9 cellular contexts compared by ENCODE assay signal in the genomic region with DNA sequence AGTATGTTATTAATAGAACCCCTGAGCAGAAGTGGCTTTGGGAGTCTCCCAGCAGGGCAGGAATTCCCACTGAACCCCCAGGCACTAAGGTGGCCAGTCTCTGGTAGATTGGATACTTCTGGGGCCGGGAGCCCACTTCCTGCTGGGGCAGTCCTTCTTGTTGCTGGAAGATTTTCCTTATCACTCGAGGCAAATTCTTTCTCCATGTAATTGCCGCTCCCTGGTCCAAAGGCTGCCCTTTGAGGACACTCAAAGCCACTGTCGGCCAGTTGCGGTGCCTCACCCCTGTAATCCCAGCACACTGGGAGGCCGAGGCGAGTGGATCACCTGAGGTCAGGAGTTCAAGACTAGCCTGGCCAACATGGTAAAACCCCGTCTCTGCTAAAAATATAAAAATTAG. TPM values are rescaled to one million over a fixed set of nuclear protein-coding genes. Genes with fewer than 3 reads are reported as not detected.
A peak's percentile ranks its signal among the peaks of the same experiment; 100 is the strongest.
DNase-seq lines count a peak whose midpoint lies in the region; ATAC-seq and TF ChIP-seq lines count a peak whose summit lies in the region.
"Had no signal": no experiment of that assay in that cellular context is flagged by ENCODE, and none has a peak within 500 bp of the region (broad histone marks: within the 10 kb centered on the region; RNA-seq: fewer than 3 reads in every experiment).

No MANE protein-coding gene starts in this region.

- ATAC-seq in HG03095 (IDR thresholded peaks at IDR 0.05; ENCODE audit: unreplicated experiment) (no peak), HG03571 (IDR thresholded peaks at IDR 0.05; ENCODE audit: unreplicated experiment) (no peak), HG03442 (IDR thresholded peaks at IDR 0.05; ENCODE audit: unreplicated experiment) (no peak)

- peak overlapping the region in 1 of 7 donors; percentile 44 for H3K4me3 Mint-ChIP-seq in CD8-positive, alpha-beta memory T cell

- H3K4me1 Mint-ChIP-seq in CD8-positive, alpha-beta memory T cell, result peaks cover 38 to 55% (median 41%) of the 10 kb centered on the region in 3 donors

- no peaks in the 10 kb centered on the region for H4K20me1 ChIP-seq in fibroblast of lung (ENCODE audit: control insufficient read depth, extremely low read depth, insufficient read depth, low read length)

- H3K27me3 Mint-ChIP-seq in CD8-positive, alpha-beta memory T cell, result no peaks in the 10 kb centered on the region

- no peaks in the 10 kb centered on the region for H3K36me3 Mint-ChIP-seq in CD8-positive, alpha-beta memory T cell

- no peak overlapping the region for H3K27ac ChIP-seq in CD8-positive, alpha-beta memory T cell (ENCODE audit: low read depth, low read length)
- H3K27ac ChIP-seq in SJCRH30 (peak overlapping the region; percentile 26), fibroblast of lung (ENCODE audit: insufficient read depth, low read length) (peak overlapping the region; percentile 91)

- peak overlapping the region in 7 of 8 donors; percentile 47 to 91 (median 64) for H3K27ac Mint-ChIP-seq in CD8-positive, alpha-beta memory T cell

- H2AFZ ChIP-seq in fibroblast of lung (ENCODE audit: low read length), result no peak overlapping the region

- peaks cover 52% of the 10 kb centered on the region for H3K4me1 ChIP-seq in CD8-positive, alpha-beta memory T cell (ENCODE audit: insufficient read depth, low read length)
- H3K4me1 ChIP-seq in SJCRH30, result peaks cover 24% of the 10 kb centered on the region
- peaks cover 22% of the 10 kb centered on the region for H3K4me1 ChIP-seq in fibroblast of lung (ENCODE audit: control insufficient read depth, extremely low read depth, insufficient read depth, low read length)
- peaks cover 33% of the 10 kb centered on the region for H3K4me1 ChIP-seq in skeletal muscle satellite cell (ENCODE audit: control insufficient read depth, insufficient read depth, low read length)

- no peak overlapping the region for H3K4me3 ChIP-seq in CD8-positive, alpha-beta memory T cell (ENCODE audit: low read length)
- no peak overlapping the region; the same call in 1 of the 2 replicates for H3K4me3 ChIP-seq in SJCRH30
- no peak overlapping the region for H3K4me3 ChIP-seq in fibroblast of lung (replicated peaks in 1 of 4; ENCODE audit: control extremely low read depth in 1 of 4, insufficient read depth in 1 of 4, low read depth in 3 of 4, low read length in 4 of 4)
- no peak overlapping the region for H3K4me3 ChIP-seq in skeletal muscle satellite cell (ENCODE audit: low read length)

- peak overlapping the region; percentile 16 for H3K9ac ChIP-seq in fibroblast of lung (ENCODE audit: insufficient read depth, low read length)
- peak overlapping the region; percentile 62 for H3K9ac ChIP-seq in skeletal muscle satellite cell (ENCODE audit: low read depth, low read length)

- no peaks in the 10 kb centered on the region for H3K27me3 ChIP-seq in CD8-positive, alpha-beta memory T cell (ENCODE audit: insufficient read depth, low read length, poor library complexity, severe bottlenecking)
- H3K27me3 ChIP-seq in SJCRH30, result no peaks in the 10 kb centered on the region
- H3K27me3 ChIP-seq in fibroblast of lung (ENCODE audit: control insufficient read depth, insufficient read depth, low read length), result no peaks in the 10 kb centered on the region
- H3K27me3 ChIP-seq in skeletal muscle satellite cell (ENCODE audit: control insufficient read depth, insufficient read depth, low read length), result no peaks in the 10 kb centered on the region

- no peaks in the 10 kb centered on the region for H3K79me2 ChIP-seq in fibroblast of lung (ENCODE audit: control insufficient read depth, insufficient read depth, low read length)

- H3K9me3 Mint-ChIP-seq in CD8-positive, alpha-beta memory T cell, result no peaks in the 10 kb centered on the region

- POLR2A ChIA-PET in CD8-positive, alpha-beta memory T cell (lab: Charles Lee), result interaction anchor here (0.6 kb wide), 1 partner anchor 14 kb away, joined by 5 read pairs; no protein-coding TSS in a partner anchor

- no peaks in the 10 kb centered on the region for H3K9me3 ChIP-seq in CD8-positive, alpha-beta memory T cell (ENCODE audit: low read length)
- no peaks in the 10 kb centered on the region; the same call in 1 of the 2 replicates for H3K9me3 ChIP-seq in SJCRH30 (replicated peaks)
- no peaks in the 10 kb centered on the region for H3K9me3 ChIP-seq in fibroblast of lung (ENCODE audit: control insufficient read depth, insufficient read depth, low read depth, low read length)
- no peaks in the 10 kb centered on the region for H3K9me3 ChIP-seq in skeletal muscle satellite cell (replicated peaks; ENCODE audit: low read length)

- TF ChIP-seq CTCF in fibroblast of lung (conservative IDR thresholded peaks at IDR 0.05 in 1 of 2, IDR thresholded peaks at IDR 0.05 in 1 of 2; ENCODE audit: low read depth in 1 of 2, low read length in 2 of 2), result no peak

- CTCF ChIA-PET in CD8-positive, alpha-beta memory T cell (lab: Charles Lee), result interaction anchor here (1.2 to 3.6 kb wide), 2 partner anchors 17 to 19 kb away, joined by 3 to 13 read pairs; no protein-coding TSS in a partner anchor

- no peaks in the 10 kb centered on the region for H3K36me3 ChIP-seq in CD8-positive, alpha-beta memory T cell (ENCODE audit: insufficient read depth, low read length)
- no peaks in the 10 kb centered on the region for H3K36me3 ChIP-seq in SJCRH30
- peaks cover 2% of the 10 kb centered on the region for H3K36me3 ChIP-seq in fibroblast of lung (ENCODE audit: control insufficient read depth, insufficient read depth, low read length)
- no peaks in the 10 kb centered on the region for H3K36me3 ChIP-seq in skeletal muscle satellite cell (ENCODE audit: insufficient read depth, low read length)

- no peak for DNase-seq in CD8-positive, alpha-beta memory T cell
- DNase-seq in SJCRH30 (peak in 1 of 2 experiments; percentile 38), fibroblast of lung (ENCODE audit: low read depth in 2 of 2) (no peak), GF-D8 (lab: John Stamatoyannopoulos, UW) (no peak)
- DNase-seq: NCI-H2227 treated with DMSO at 0.1 percent for 48 hours had no signal

- peak overlapping the region; percentile 51 for H3K4me2 ChIP-seq in fibroblast of lung (ENCODE audit: extremely low read depth, insufficient read depth, low read length)
- peak overlapping the region; percentile 15 for H3K4me2 ChIP-seq in skeletal muscle satellite cell (ENCODE audit: low read length)

RNA-seq across cellular contexts. Expression of a gene that starts 22.6 kb away (rescaled TPM):
- 100 to 1,000 TPM; 169 to 174 TPM for total RNA-seq in CD8-positive, alpha-beta memory T cell
- 164 TPM for polyA plus RNA-seq in CD8-positive, alpha-beta memory T cell
- total RNA-seq in SJCRH30 (2014; rRNA removed; shearing (Covaris generic)), result 6.8 and 7.0 TPM in 2 replicates
- total RNA-seq in fibroblast of lung, result 23.9 and 24.8 TPM in 2 replicates
- 14.8 and 27.5 TPM in 2 replicates for polyA plus RNA-seq in fibroblast of lung
- polyA plus RNA-seq in fibroblast of lung (2012), result 20.5 and 37.0 TPM in 2 replicates
- polyA minus RNA-seq in fibroblast of lung (ENCODE audit: low replicate concordance), result 43.1 and 95.0 TPM in 2 replicates
- total RNA-seq in skeletal muscle satellite cell (2012; rRNA removed), result 5.7 and 11.7 TPM in 2 replicates
